8 cellular contexts compared by ENCODE assay signal in genomic region chr15:37518436-37518835, GRCh38.
"Had no signal": no experiment of that assay in that cellular context is flagged by ENCODE, and none has a peak within 500 bp of the region (broad histone marks: within the 10 kb centered on the region; RNA-seq: fewer than 3 reads in every experiment).

No MANE protein-coding gene starts in this region.

- H3K36me3 ChIP-seq: HAP-1 had no signal

- ATAC-seq: HCT116, K562 had no signal

- H3K27ac ChIP-seq: GM23248 had no signal

- H3K9ac ChIP-seq: GM23248 had no signal

- H3K9me3 ChIP-seq: HAP-1 had no signal

- H2AFZ ChIP-seq: GM23248 had no signal

- FAIRE-seq: HTR-8/SVneo, K562 had no signal

- H3K4me3 ChIP-seq: GM23248, HAP-1, K562 had no signal

- DNase-seq: GM23248, H7, HFFc6, IMR-90 had no signal
